11 cellular contexts compared by ENCODE assay signal in the genomic region with DNA sequence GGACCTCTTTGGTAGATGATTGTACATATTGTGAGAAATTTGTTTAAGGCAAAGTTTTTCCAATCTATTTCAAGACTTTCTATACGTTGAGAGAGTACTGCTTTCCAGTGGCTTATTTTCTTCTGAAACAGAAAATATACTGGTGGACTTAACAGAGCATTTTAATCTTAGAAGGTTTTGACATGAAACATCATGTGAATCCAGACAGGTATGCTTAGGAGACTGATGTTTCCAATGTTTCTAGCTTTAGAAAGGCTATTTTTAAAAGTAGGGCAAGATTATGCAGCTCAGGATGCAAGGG.
DNase-seq lines count a peak whose midpoint lies in the region; ATAC-seq and TF ChIP-seq lines count a peak whose summit lies in the region.
"Had no signal": no experiment of that assay in that cellular context is flagged by ENCODE, and none has a peak within 500 bp of the region (broad histone marks: within the 10 kb centered on the region; RNA-seq: fewer than 3 reads in every experiment).

No MANE protein-coding gene starts in this region.

- H3K9ac ChIP-seq in SK-N-SH = no peak overlapping the region

- H3K36me3 Mint-ChIP-seq in activated CD8-positive, alpha-beta memory T cell treated with anti-CD3 and anti-CD28 coated beads, Interleukin-2, amount 10 ng/mL, durations not matched to agents 7 days and 5 days = peaks cover 54% of the 10 kb centered on the region
- H3K36me3 Mint-ChIP-seq in effector memory CD8-positive, alpha-beta T cell (ENCODE audit: insufficient read depth) = peaks cover 60% of the 10 kb centered on the region

- no peak for DNase-seq in activated CD8-positive, alpha-beta memory T cell treated with anti-CD3 and anti-CD28 coated beads, Interleukin-2, amount 10 ng/mL, durations not matched to agents 7 days and 5 days
- DNase-seq in activated CD8-positive, alpha-beta memory T cell treated with anti-CD3 and anti-CD28 coated beads for 24 hours = no peak
- DNase-seq in RWPE1 (ENCODE audit: low spot score) (no peak), stomach (no peak), SK-N-SH (no peak), NCI-H774 (lab: John Stamatoyannopoulos, UW) (no peak), ACHN (no peak)
- DNase-seq in effector memory CD8-positive, alpha-beta T cell = no peak
- DNase-seq: activated CD4-positive, alpha-beta T cell treated with anti-CD3 and anti-CD28 coated beads, Interleukin-2, amount 50 U/mL, for 4 hours; esophagus squamous epithelium; NCI-H226 had no signal

- H3K4me1 Mint-ChIP-seq in activated CD8-positive, alpha-beta memory T cell treated with anti-CD3 and anti-CD28 coated beads, Interleukin-2, amount 10 ng/mL, durations not matched to agents 7 days and 5 days = peaks cover 90% of the 10 kb centered on the region
- H3K4me1 Mint-ChIP-seq in effector memory CD8-positive, alpha-beta T cell (ENCODE audit: low read depth in 2 of 2) = peaks cover 75 to 92% of the 10 kb centered on the region in 2 donors

- H3K4me3 ChIP-seq in stomach (no peak overlapping the region), SK-N-SH (ENCODE audit: low read depth in 2 of 2, low read length in 1 of 2) (no peak overlapping the region; a peak in 1 of 4 replicates)
- H3K4me3 ChIP-seq: esophagus squamous epithelium had no signal

- no peak for TF ChIP-seq POLR2A in stomach (IDR thresholded peaks at IDR 0.05)

- H3K27me3 ChIP-seq in stomach (no peaks in the 10 kb centered on the region), SK-N-SH (ENCODE audit: insufficient read depth) (no peaks in the 10 kb centered on the region)
- H3K27me3 ChIP-seq: esophagus squamous epithelium had no signal

- H3K4me1 ChIP-seq in stomach (peaks cover 60 to 93% (median 80%) of the 10 kb centered on the region in 4 donors), SK-N-SH (ENCODE audit: control insufficient read depth in 1 of 2, insufficient read depth in 2 of 2, low read depth in 1 of 2, low read length in 1 of 2) (peaks cover 2 to 17% of the 10 kb centered on the region in 2 experiments; a peak in 3 of 4 replicates)

- no peak overlapping the region for H2AFZ ChIP-seq in SK-N-SH (ENCODE audit: low read depth)

- peak overlapping the region; percentile 77 for H3K27ac Mint-ChIP-seq in activated CD8-positive, alpha-beta memory T cell treated with anti-CD3 and anti-CD28 coated beads, Interleukin-2, amount 10 ng/mL, durations not matched to agents 7 days and 5 days
- peak overlapping the region in 1 of 2 donors; percentile 91 for H3K27ac Mint-ChIP-seq in effector memory CD8-positive, alpha-beta T cell

- WGBS in stomach, 5 donors = 20 to 37% (median 29%) methylated on average over 1 of the region's 1 CpG
- WGBS in SK-N-SH (ENCODE audit: low lambda C conversion rate) = 52% methylated on average over 1 of the region's 1 CpG

- H3K9me2 ChIP-seq in SK-N-SH = no peaks in the 10 kb centered on the region

- ATAC-seq in activated CD8-positive, alpha-beta memory T cell treated with anti-CD3 and anti-CD28 coated beads, Interleukin-2, amount 10 ng/mL, durations not matched to agents 7 days and 5 days = no peak
- no peak for ATAC-seq in effector memory CD8-positive, alpha-beta T cell (replicated peaks)

- H3K4me2 ChIP-seq in SK-N-SH = no peak overlapping the region

- TF ChIP-seq EP300 in stomach (IDR thresholded peaks at IDR 0.05) (no peak), SK-N-SH (IDR thresholded peaks at IDR 0.05; ENCODE audit: borderline replicate concordance in 1 of 2, low read depth in 1 of 2, low read length in 1 of 2) (no peak)

- POLR2A ChIA-PET in RWPE1 (lab: Yijun Ruan, JAX; ENCODE audit: low non-redundant PET) = no interaction called here
- POLR2A ChIA-PET in SK-N-SH (lab: Yijun Ruan, JAX) = interaction anchor here (0.7 to 1.1 kb wide), 3 partner anchors 13 to 749 kb away, joined by 3 read pairs; no protein-coding TSS in a partner anchor

- CTCF ChIA-PET in activated CD8-positive, alpha-beta memory T cell treated with anti-CD3 and anti-CD28 coated beads, Interleukin-2, amount 10 ng/mL, durations not matched to agents 7 days and 5 days (lab: Charles Lee) = interaction anchor here (0.6 to 3.6 kb wide), 38 partner anchors 10 to 833 kb away, joined by 3 to 55 read pairs (median 4); a partner anchor contains a TSS
- CTCF ChIA-PET in RWPE1 (lab: Yijun Ruan, JAX) (interaction anchor here (0.6 to 2.8 kb wide), 41 partner anchors 9 to 1478 kb away, joined by 3 to 18 read pairs (median 3); no protein-coding TSS in a partner anchor), SK-N-SH (lab: Yijun Ruan, JAX) (interaction anchor here (0.6 to 3.8 kb wide), 85 partner anchors 9 to 1040 kb away, joined by 3 to 43 read pairs (median 5); no protein-coding TSS in a partner anchor)

- H3K27ac ChIP-seq in RWPE1 = no peak overlapping the region
- peak overlapping the region in 3 of 5 donors; percentile 88 to 95 (median 93) for H3K27ac ChIP-seq in stomach
- H3K27ac ChIP-seq in SK-N-SH (ENCODE audit: low read depth in 2 of 2, low read length in 1 of 2) = peak overlapping the region in 1 of 2 experiments; percentile 97; a peak in 2 of 4 replicates

- H3K9me3 ChIP-seq in stomach (no peaks in the 10 kb centered on the region), SK-N-SH (no peaks in the 10 kb centered on the region)
- H3K9me3 ChIP-seq: esophagus squamous epithelium had no signal

- intact Hi-C loops in stomach (cut with DNase I; ENCODE audit: low total_unique reads) = loop anchor here (10.0 kb wide), 1 partner anchor 178 kb away; no protein-coding TSS in a partner anchor

- in situ Hi-C loops in ACHN (cut with HindIII; ENCODE audit: low pct_ligation_motif_present, low pct_unique_long_range_greater_than_20kb, low sequenced_read_pairs) = loop anchor here (25.0 kb wide), 1 partner anchor 176 kb away; no protein-coding TSS in a partner anchor

- no peaks in the 10 kb centered on the region for H3K27me3 Mint-ChIP-seq in activated CD8-positive, alpha-beta memory T cell treated with anti-CD3 and anti-CD28 coated beads, Interleukin-2, amount 10 ng/mL, durations not matched to agents 7 days and 5 days
- no peaks in the 10 kb centered on the region for H3K27me3 Mint-ChIP-seq in effector memory CD8-positive, alpha-beta T cell

- TF ChIP-seq RAD21 in SK-N-SH (IDR thresholded peaks at IDR 0.05; ENCODE audit: low read length) = no peak

- H3K9me3 Mint-ChIP-seq in activated CD8-positive, alpha-beta memory T cell treated with anti-CD3 and anti-CD28 coated beads, Interleukin-2, amount 10 ng/mL, durations not matched to agents 7 days and 5 days (ENCODE audit: low read depth) = no peaks in the 10 kb centered on the region
- no peaks in the 10 kb centered on the region for H3K9me3 Mint-ChIP-seq in effector memory CD8-positive, alpha-beta T cell

- TF ChIP-seq CTCF in RWPE1 (conservative IDR thresholded peaks at IDR 0.05; ENCODE audit: low read depth) = peak; percentile 42; the same call in 1 of the 2 replicates
- peak in 1 of 7 experiments; percentile 2 for TF ChIP-seq CTCF in stomach (IDR thresholded peaks at IDR 0.05)
- no peak for TF ChIP-seq CTCF in SK-N-SH (IDR thresholded peaks at IDR 0.05)

- H3F3A ChIP-seq in SK-N-SH (replicated peaks; ENCODE audit: insufficient read depth) = peaks cover 12% of the 10 kb centered on the region

- H3K36me3 ChIP-seq in stomach (peaks cover 9 to 32% (median 31%) of the 10 kb centered on the region in 4 donors), SK-N-SH (replicated peaks in 1 of 2; ENCODE audit: control insufficient read depth in 1 of 2, insufficient read depth in 2 of 2, low read length in 1 of 2) (peaks cover 11 to 36% of the 10 kb centered on the region in 2 experiments)

- no peaks in the 10 kb centered on the region for H3K79me2 ChIP-seq in SK-N-SH (ENCODE audit: insufficient read depth)

- peak overlapping the region; percentile 60 for H3K4me3 Mint-ChIP-seq in activated CD8-positive, alpha-beta memory T cell treated with anti-CD3 and anti-CD28 coated beads, Interleukin-2, amount 10 ng/mL, durations not matched to agents 7 days and 5 days
- peak overlapping the region; percentile 81 to 83 for H3K4me3 Mint-ChIP-seq in effector memory CD8-positive, alpha-beta T cell

- H4K20me1 ChIP-seq in SK-N-SH (ENCODE audit: insufficient read depth) = no peaks in the 10 kb centered on the region; the same call in 1 of the 2 replicates

TF ChIP-seq in SK-N-SH, 30 proteins besides CTCF, POLR2A, EP300 and RAD21 (continues in another document):
- TF ChIP-seq RFX5 (IDR thresholded peaks at IDR 0.05; ENCODE audit: low read length) = no peak
- TF ChIP-seq FOSL2 (IDR thresholded peaks at IDR 0.05; ENCODE audit: borderline replicate concordance, low read depth) = no peak
- TF ChIP-seq SMC3 (IDR thresholded peaks at IDR 0.05; ENCODE audit: low read depth, low read length) = no peak
- TF ChIP-seq RXRA (IDR thresholded peaks at IDR 0.05; ENCODE audit: borderline replicate concordance, low read depth) = no peak
- no peak for TF ChIP-seq NRF1 (IDR thresholded peaks at IDR 0.05; ENCODE audit: low read depth, low read length)
- no peak for TF ChIP-seq TAF1 (IDR thresholded peaks at IDR 0.05; ENCODE audit: borderline replicate concordance, low read depth, low read length)
- TF ChIP-seq EZH2phosphoT487 (IDR thresholded peaks at IDR 0.05; ENCODE audit: borderline replicate concordance, low read depth) = no peak
- TF ChIP-seq, protein P1, sequence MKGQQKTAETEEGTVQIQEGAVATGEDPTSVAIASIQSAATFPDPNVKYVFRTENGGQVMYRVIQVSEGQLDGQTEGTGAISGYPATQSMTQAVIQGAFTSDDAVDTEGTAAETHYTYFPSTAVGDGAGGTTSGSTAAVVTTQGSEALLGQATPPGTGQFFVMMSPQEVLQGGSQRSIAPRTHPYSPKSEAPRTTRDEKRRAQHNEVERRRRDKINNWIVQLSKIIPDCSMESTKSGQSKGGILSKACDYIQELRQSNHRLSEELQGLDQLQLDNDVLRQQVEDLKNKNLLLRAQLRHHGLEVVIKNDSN (IDR thresholded peaks at IDR 0.05; ENCODE audit: borderline replicate concordance, low read depth) = no peak
- TF ChIP-seq YY1 (IDR thresholded peaks at IDR 0.05; ENCODE audit: low read depth) = no peak
- TF ChIP-seq TEAD4 (IDR thresholded peaks at IDR 0.05; ENCODE audit: borderline replicate concordance, insufficient read depth) = no peak
- no peak for TF ChIP-seq JUND (IDR thresholded peaks at IDR 0.05)
- TF ChIP-seq GABPA (IDR thresholded peaks at IDR 0.05; ENCODE audit: low read depth) = no peak
